Comparison of ENCODE assay signal across 25 cellular contexts in the genomic region with DNA sequence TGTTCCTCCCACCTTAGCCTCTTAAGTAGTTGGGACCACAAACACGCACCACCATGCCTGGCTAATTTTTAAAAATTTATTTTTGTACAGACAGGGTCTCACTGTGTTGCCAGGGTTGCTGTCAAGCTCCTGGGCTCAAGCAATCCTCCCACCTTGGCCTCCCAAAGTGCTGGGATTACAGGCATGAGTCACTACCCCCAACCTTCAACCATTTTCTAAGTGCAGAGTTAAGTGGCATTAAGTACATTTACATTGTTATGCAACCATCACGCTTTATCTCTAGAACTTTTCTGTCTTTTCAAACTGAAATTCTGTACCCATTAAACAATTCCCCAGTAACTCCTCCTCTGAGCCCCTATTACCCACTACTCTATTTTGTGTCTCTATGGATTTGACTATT.
"Had no signal": no experiment of that assay in that cellular context is flagged by ENCODE, and none has a peak within 500 bp of the region (broad histone marks: within the 10 kb centered on the region; RNA-seq: fewer than 3 reads in every experiment).

No MANE protein-coding gene starts in this region.

- ATAC-seq: pancreas, psoas muscle had no signal

- H3K4me1 Mint-ChIP-seq: activated CD4-positive, alpha-beta memory T cell treated with anti-CD3 and anti-CD28 coated beads, Interleukin-2, amount 10 ng/mL, durations not matched to agents 7 days and 5 days; activated naive CD4-positive, alpha-beta T cell treated with anti-CD3 and anti-CD28 coated beads, Interleukin-2, amount 50 U/mL, for 24 hours had no signal

- H3K9me3 Mint-ChIP-seq: activated CD4-positive, alpha-beta memory T cell treated with anti-CD3 and anti-CD28 coated beads, Interleukin-2, amount 10 ng/mL, durations not matched to agents 7 days and 5 days; activated naive CD4-positive, alpha-beta T cell treated with anti-CD3 and anti-CD28 coated beads, Interleukin-2, amount 50 U/mL, for 24 hours; activated T-helper 1 cell treated with anti-CD3 and anti-CD28 coated beads, Interleukin-12 subunit alpha, Interleukin-12 subunit beta, Interleukin-2, Interleukin-4 antibody, amounts not matched to agents 30 ng/mL and 10 ng/mL and 1 ng/mL, durations not matched to agents 14 hours and 24 hours and 36 hours; T-helper 1 cell treated with Interleukin-12 subunit alpha and Interleukin-12 subunit beta and Interleukin-4 antibody, amounts not matched to agents 30 μg/mL and 1 μg/mL, for 36 hours had no signal

- H3K27me3 Mint-ChIP-seq: activated CD4-positive, alpha-beta memory T cell treated with anti-CD3 and anti-CD28 coated beads, Interleukin-2, amount 10 ng/mL, durations not matched to agents 7 days and 5 days; activated naive CD4-positive, alpha-beta T cell treated with anti-CD3 and anti-CD28 coated beads, Interleukin-2, amount 50 U/mL, for 24 hours; dendritic cell treated with granulocyte-macrophage colony-stimulating factor and Interleukin-4, amounts not matched to agents 40 ng/mL and 50 ng/mL, for 4 days had no signal

- H3K4me3 ChIP-seq: left ventricle myocardium inferior, pancreas, psoas muscle, right atrium auricular region, upper lobe of left lung had no signal

- H3K36me3 Mint-ChIP-seq: activated naive CD4-positive, alpha-beta T cell treated with anti-CD3 and anti-CD28 coated beads, Interleukin-2, amount 50 U/mL, for 24 hours; mesothelial cell of epicardium had no signal

- H3K4me3 Mint-ChIP-seq: activated CD4-positive, alpha-beta memory T cell treated with anti-CD3 and anti-CD28 coated beads, Interleukin-2, amount 10 ng/mL, durations not matched to agents 7 days and 5 days; activated naive CD4-positive, alpha-beta T cell treated with anti-CD3 and anti-CD28 coated beads, Interleukin-2, amount 50 U/mL, for 24 hours; activated T-helper 1 cell treated with anti-CD3 and anti-CD28 coated beads, Interleukin-12 subunit alpha, Interleukin-12 subunit beta, Interleukin-2, Interleukin-4 antibody, amounts not matched to agents 30 ng/mL and 10 ng/mL and 1 ng/mL, durations not matched to agents 14 hours and 24 hours and 36 hours; dendritic cell treated with granulocyte-macrophage colony-stimulating factor and Interleukin-4, amounts not matched to agents 40 ng/mL and 50 ng/mL, for 4 days; mesothelial cell of epicardium; nephron; T-helper 1 cell treated with Interleukin-12 subunit alpha and Interleukin-12 subunit beta and Interleukin-4 antibody, amounts not matched to agents 30 μg/mL and 1 μg/mL, for 36 hours had no signal

- H3K27me3 ChIP-seq: brain microvascular endothelial cell, neutrophil, pancreas, right atrium auricular region, upper lobe of left lung had no signal

- H3K9me3 ChIP-seq: left ventricle myocardium inferior, neutrophil, pancreas, psoas muscle, right atrium auricular region, upper lobe of left lung had no signal

- H3K4me1 ChIP-seq: pancreas had no signal

- H3K36me3 ChIP-seq: brain microvascular endothelial cell, left ventricle myocardium inferior, neutrophil, pancreas, right atrium auricular region, upper lobe of left lung had no signal

- H3K27ac Mint-ChIP-seq: activated CD4-positive, alpha-beta memory T cell treated with anti-CD3 and anti-CD28 coated beads, Interleukin-2, amount 10 ng/mL, durations not matched to agents 7 days and 5 days; activated naive CD4-positive, alpha-beta T cell treated with anti-CD3 and anti-CD28 coated beads, Interleukin-2, amount 50 U/mL, for 24 hours; activated T-helper 1 cell treated with anti-CD3 and anti-CD28 coated beads, Interleukin-12 subunit alpha, Interleukin-12 subunit beta, Interleukin-2, Interleukin-4 antibody, amounts not matched to agents 30 ng/mL and 10 ng/mL and 1 ng/mL, durations not matched to agents 14 hours and 24 hours and 36 hours; dendritic cell treated with granulocyte-macrophage colony-stimulating factor and Interleukin-4, amounts not matched to agents 40 ng/mL and 50 ng/mL, for 4 days; mesothelial cell of epicardium; nephron; T-helper 1 cell treated with Interleukin-12 subunit alpha and Interleukin-12 subunit beta and Interleukin-4 antibody, amounts not matched to agents 30 μg/mL and 1 μg/mL, for 36 hours had no signal

- H3K27ac ChIP-seq: brain microvascular endothelial cell, left ventricle myocardium inferior, neutrophil, pancreas, psoas muscle, right atrium auricular region had no signal

- DNase-seq: activated CD4-positive, alpha-beta memory T cell treated with anti-CD3 and anti-CD28 coated beads, Interleukin-2, amount 10 ng/mL, durations not matched to agents 7 days and 5 days; activated CD4-positive, alpha-beta T cell treated with anti-CD3 and anti-CD28 coated beads for 48 hours; activated gamma-delta T cell treated with Interleukin-2 at 50 U/mL for 16 hours; activated T-cell treated with anti-CD3 and anti-CD28 coated beads for 4 hours; aorta; brain microvascular endothelial cell; caudate nucleus; effector CD4-positive, alpha-beta T cell; foreskin fibroblast; kidney glomerular epithelial cell; left ventricle myocardium inferior; pancreas; psoas muscle; stimulated activated CD4-positive, alpha-beta T cell treated with anti-CD3 and anti-CD28 coated beads, Interleukin-4, amount 100 ng/mL, for 24 hours; stimulated activated naive CD4-positive, alpha-beta T cell treated with Interleukin-2 at 50 U/mL for 16 hours; T1000; upper lobe of left lung had no signal
